In genomic region chr15:101043011-101043410, GRCh38 we compare ENCODE assay signal across 1 cellular context.
TF ChIP-seq lines count a peak whose summit lies in the region.

No MANE protein-coding gene starts in this region.

TF ChIP-seq in HCT116, 20 proteins besides CTCF, POLR2A, EP300 and RAD21 (continued from another document):
- TF ChIP-seq ZBTB33 (IDR thresholded peaks at IDR 0.05; ENCODE audit: extremely low read depth, insufficient replicate concordance, low read length) = no peak
- TF ChIP-seq POLR2AphosphoS5 (IDR thresholded peaks at IDR 0.05; ENCODE audit: low read depth, low read length) = no peak
- TF ChIP-seq SP1 (IDR thresholded peaks at IDR 0.05; ENCODE audit: low read depth) = no peak
- TF ChIP-seq TCF7L2 (IDR thresholded peaks at IDR 0.05; ENCODE audit: borderline replicate concordance, extremely low read depth, insufficient read depth, insufficient read length) = no peak
